Comparison of ENCODE assay signal across 2 cellular contexts in genomic region chr15:72468103-72468502, GRCh38.
TF ChIP-seq lines count a peak whose summit lies in the region.

No MANE protein-coding gene starts in this region.

TF ChIP-seq in HEK293, 187 proteins besides CTCF, POLR2A, EP300 and RAD21:
- TF ChIP-seq ZNF777 (tag by site-specific recombination; IDR thresholded peaks at IDR 0.05; ENCODE audit: borderline replicate concordance) (no peak), ZNF548 (tag by site-specific recombination; IDR thresholded peaks at IDR 0.05) (no peak), ZFP3 (tag by site-specific recombination; IDR thresholded peaks at IDR 0.05; ENCODE audit: low read depth) (0 out of 2 replicates have a peak, but pooled peaks have one; percentile 36), ZNF707 (tag by site-specific recombination; IDR thresholded peaks at IDR 0.05) (no peak), ZNF121 (tag by site-specific recombination; IDR thresholded peaks at IDR 0.05) (peak; percentile 66; the same call in 1 of the 2 replicates), TRIM28 (IDR thresholded peaks at IDR 0.05; ENCODE audit: borderline replicate concordance, low read length) (no peak), ZNF423 (tag by site-specific recombination; IDR thresholded peaks at IDR 0.05) (no peak), BCL6B (tag by site-specific recombination; IDR thresholded peaks at IDR 0.05) (no peak)

TF ChIP-seq in K562, 482 proteins besides CTCF, POLR2A, EP300 and RAD21:
- no peak for TF ChIP-seq NR1H2 (CRISPR knock-in tag; IDR thresholded peaks at IDR 0.05)
- peak; percentile 66 for TF ChIP-seq ZNF121 (CRISPR knock-in tag; conservative IDR thresholded peaks at IDR 0.05)
TF ChIP-seq in K562: peak in this region for 1.
